ENCODE assay signal across 8 cellular contexts in genomic region chr14:91377700-91378652, GRCh38. TPM values are rescaled to one million over a fixed set of nuclear protein-coding genes. Genes with fewer than 3 reads are reported as not detected.
DNase-seq lines count a peak whose midpoint lies in the region; ATAC-seq, FAIRE-seq and TF ChIP-seq lines count a peak whose summit lies in the region.

No MANE protein-coding gene starts in this region.

- H4K5ac ChIP-seq in H1 (ENCODE audit: insufficient read length, low read depth, low read length): no peak overlapping the region

- no peak overlapping the region for H4K8ac ChIP-seq in H1 (ENCODE audit: extremely low read depth, insufficient read depth, low read length)

- no peak overlapping the region for H4K91ac ChIP-seq in H1 (replicated peaks; ENCODE audit: insufficient read length, low read length)

- peaks cover 32% of the 10 kb centered on the region for H3K79me1 ChIP-seq in H1 (ENCODE audit: low read depth, low read length)

- CTCF ChIA-PET in H1 (lab: Charles Lee; ENCODE audit: partially characterized antibody): interaction anchor here (1.0 to 4.9 kb wide), 12 partner anchors 9 to 87 kb away, joined by 3 to 31 read pairs (median 4); no protein-coding TSS in a partner anchor

- DNase-seq in activated gamma-delta T cell treated with anti-CD3 and anti-CD28 coated beads, Interleukin-2, amount 50 U/mL, for 16 hours (ENCODE audit: low read depth): peak; percentile 41
- DNase-seq in activated gamma-delta T cell treated with Interleukin-2 at 50 U/mL for 16 hours (no peak), RKO (ENCODE audit: low spot score) (peak; percentile 3), H1 (ENCODE audit: low read depth in 1 of 2, low spot score in 2 of 2) (no peak), NCI-H1105 treated with DMSO at 0.1 percent for 48 hours (lab: John Stamatoyannopoulos, UW) (no peak)
- DNase-seq in stimulated activated naive CD8-positive, alpha-beta T cell treated with anti-CD3 and anti-CD28 coated beads, Interleukin-15, amount 100 ng/mL, for 72 hours: peak in 1 of 2 donors; percentile 67

- H3K4me1 Mint-ChIP-seq in stimulated activated naive CD8-positive, alpha-beta T cell treated with anti-CD3 and anti-CD28 coated beads, Interleukin-15, amount 100 ng/mL, for 72 hours: peaks cover 100% of the 10 kb centered on the region

- H3K4me2 ChIP-seq in H1 (ENCODE audit: insufficient read depth in 1 of 2, low read depth in 2 of 2, low read length in 2 of 2): no peak overlapping the region

- no peak overlapping the region for H2AFZ ChIP-seq in H1 (ENCODE audit: low read length)

- no peak for TF ChIP-seq EP300 in H1 (IDR thresholded peaks at IDR 0.05; ENCODE audit: borderline replicate concordance in 1 of 2, low read depth in 2 of 2, low read length in 2 of 2)

- TF ChIP-seq CTCF in H1 (IDR thresholded peaks at IDR 0.05; ENCODE audit: control extremely low read depth in 1 of 3, insufficient read depth in 1 of 3, low read depth in 1 of 3, low read length in 3 of 3): no peak

- H3K9me3 ChIP-seq in H1 (ENCODE audit: insufficient read depth in 2 of 2, low read depth in 1 of 2, low read length in 1 of 2): no peaks in the 10 kb centered on the region

- no peak overlapping the region for H3K56ac ChIP-seq in H1 (replicated peaks; ENCODE audit: insufficient read length, low read depth, low read length)

- H3K27ac ChIP-seq in H1 (ENCODE audit: low read depth, low read length): no peak overlapping the region

- H3K9ac ChIP-seq in H1 (replicated peaks in 1 of 4; ENCODE audit: extremely low read depth in 1 of 4, low read depth in 3 of 4, low read length in 3 of 4): no peak overlapping the region

- H3K14ac ChIP-seq in H1 (ENCODE audit: insufficient read length): no peak overlapping the region

- H4K20me1 ChIP-seq in H1 (replicated peaks in 1 of 2; ENCODE audit: control insufficient read depth in 1 of 2, insufficient read depth in 2 of 2, low read length in 2 of 2): peaks cover 24 to 28% of the 10 kb centered on the region in 2 experiments

- H3K4me3 Mint-ChIP-seq in stimulated activated naive CD8-positive, alpha-beta T cell treated with anti-CD3 and anti-CD28 coated beads, Interleukin-15, amount 100 ng/mL, for 72 hours: peak overlapping the region; percentile 44 to 60

- H2BK15ac ChIP-seq in H1 (ENCODE audit: low read length): no peak overlapping the region

- peak overlapping the region; percentile 24; the same call in 1 of the 2 replicates for H3K18ac ChIP-seq in H1 (ENCODE audit: extremely low read depth, low read length)

- H3K4me3 ChIP-seq in H1 (ENCODE audit: extremely low read depth in 1 of 4, insufficient read depth in 2 of 4, low read depth in 3 of 4, low read length in 4 of 4): no peak overlapping the region

- peak; percentile 70 for ATAC-seq in stimulated activated naive CD8-positive, alpha-beta T cell treated with anti-CD3 and anti-CD28 coated beads, Interleukin-15, amount 100 ng/mL, for 72 hours
- ATAC-seq in HG03457 (IDR thresholded peaks at IDR 0.05; ENCODE audit: unreplicated experiment) (no peak), GM21529 (IDR thresholded peaks at IDR 0.05; ENCODE audit: unreplicated experiment) (no peak)

- no peak overlapping the region for H2BK5ac ChIP-seq in H1 (ENCODE audit: low read depth, low read length)

- no peak overlapping the region for H2BK20ac ChIP-seq in H1 (ENCODE audit: low read length)

- no peaks in the 10 kb centered on the region for H3K36me3 ChIP-seq in H1 (ENCODE audit: control insufficient read depth in 2 of 4, insufficient read depth in 4 of 4, low read length in 3 of 4)

- H3K4ac ChIP-seq in H1 (replicated peaks; ENCODE audit: insufficient read length, low read depth, low read length): no peak overlapping the region

- peaks cover 3 to 96% of the 10 kb centered on the region in 2 experiments; a peak in 2 of 4 replicates for H3K79me2 ChIP-seq in H1 (ENCODE audit: control insufficient read depth in 1 of 2, insufficient read depth in 2 of 2, low read length in 2 of 2)

- H3K9me3 Mint-ChIP-seq in stimulated activated naive CD8-positive, alpha-beta T cell treated with anti-CD3 and anti-CD28 coated beads, Interleukin-15, amount 100 ng/mL, for 72 hours: peaks cover 0 to 7% of the 10 kb centered on the region in 2 donors

- no peaks in the 10 kb centered on the region for H3K27me3 Mint-ChIP-seq in stimulated activated naive CD8-positive, alpha-beta T cell treated with anti-CD3 and anti-CD28 coated beads, Interleukin-15, amount 100 ng/mL, for 72 hours

- 85% methylated on average over 12 of the region's 15 CpGs; no CpG with 5 or more reads in 1 of the 2 experiments for WGBS in H1 (ENCODE audit: extremely low coverage in 1 of 2, insufficient coverage in 1 of 2, insufficient read length in 1 of 2, insufficient replicate concordance in 2 of 2, low coverage in 1 of 2, low lambda C conversion rate in 2 of 2, missing lambda C conversion rate in 1 of 2), 2 experiments

- no peaks in the 10 kb centered on the region for H3K27me3 ChIP-seq in H1 (replicated peaks in 1 of 4; ENCODE audit: control insufficient read depth in 3 of 4, extremely low read depth in 1 of 4, insufficient read depth in 3 of 4, low read length in 3 of 4)

- no peak overlapping the region for H2BK120ac ChIP-seq in H1 (replicated peaks; ENCODE audit: low read depth, low read length)

- H3K23me2 ChIP-seq in H1 (ENCODE audit: low read depth, low read length): no peaks in the 10 kb centered on the region

- no peak overlapping the region for H3K23ac ChIP-seq in H1 (ENCODE audit: insufficient read length)

- no peak overlapping the region for H2AK5ac ChIP-seq in H1 (ENCODE audit: low read depth, low read length)

- no peak for TF ChIP-seq RAD21 in H1 (IDR thresholded peaks at IDR 0.05 in 1 of 2, conservative IDR thresholded peaks at IDR 0.05 in 1 of 2; ENCODE audit: low read depth in 2 of 2, low read length in 2 of 2)

- POLR2A ChIA-PET in H1 (lab: Charles Lee; ENCODE audit: partially characterized antibody): interaction anchor here (1.1 to 2.9 kb wide), 4 partner anchors 10 to 72 kb away, joined by 3 to 11 read pairs (median 3); no protein-coding TSS in a partner anchor

- H2BK12ac ChIP-seq in H1 (ENCODE audit: low read depth, low read length): no peak overlapping the region

- TF ChIP-seq POLR2A in H1 (IDR thresholded peaks at IDR 0.05; ENCODE audit: control extremely low read depth in 1 of 2, low read depth in 2 of 2, low read length in 2 of 2): no peak

- H3K4me1 ChIP-seq in H1 (replicated peaks in 1 of 4; ENCODE audit: control insufficient read depth in 3 of 4, insufficient read depth in 4 of 4, low read length in 3 of 4): peaks cover 6 to 60% (median 35%) of the 10 kb centered on the region in 4 experiments

- peak overlapping the region; percentile 2 to 86 for H3K27ac Mint-ChIP-seq in stimulated activated naive CD8-positive, alpha-beta T cell treated with anti-CD3 and anti-CD28 coated beads, Interleukin-15, amount 100 ng/mL, for 72 hours

- no peak for FAIRE-seq in H1 (lab: Jason Lieb, UNC)

TF ChIP-seq in H1, 55 proteins besides CTCF, POLR2A, EP300 and RAD21 (continues in another document):
- TF ChIP-seq SUZ12 (IDR thresholded peaks at IDR 0.05; ENCODE audit: low read length) (no peak), YY1 (IDR thresholded peaks at IDR 0.05; ENCODE audit: low read depth, low read length) (no peak), USF2 (IDR thresholded peaks at IDR 0.05; ENCODE audit: low read length) (no peak), GTF2F1 (IDR thresholded peaks at IDR 0.05; ENCODE audit: borderline replicate concordance, low read depth, low read length) (no peak), SIN3A (conservative IDR thresholded peaks at IDR 0.05 in 1 of 2, IDR thresholded peaks at IDR 0.05 in 1 of 2; ENCODE audit: low read depth in 1 of 2, low read length in 2 of 2) (no peak), BRCA1 (IDR thresholded peaks at IDR 0.05; ENCODE audit: low read depth, low read length) (no peak), JUND (IDR thresholded peaks at IDR 0.05; ENCODE audit: low read length) (no peak), BACH1 (IDR thresholded peaks at IDR 0.05; ENCODE audit: low read length) (no peak), JUN (IDR thresholded peaks at IDR 0.05; ENCODE audit: low read depth, low read length) (no peak), CBX8 (IDR thresholded peaks at IDR 0.05; ENCODE audit: borderline replicate concordance, low read depth, low read length) (no peak), TEAD4 (IDR thresholded peaks at IDR 0.05; ENCODE audit: low read depth, low read length) (no peak), SP1 (IDR thresholded peaks at IDR 0.05; ENCODE audit: low read depth, low read length) (no peak), ATF3 (IDR thresholded peaks at IDR 0.05; ENCODE audit: insufficient read depth, low read depth, low read length) (no peak), KDM1A (IDR thresholded peaks at IDR 0.05; ENCODE audit: borderline replicate concordance, low read length) (no peak)

RNA-seq across cellular contexts. Expression of gene CCDC88C, which starts 39.6 kb away (rescaled TPM):
- total RNA-seq in H1 (2021; fragmentation: NEBNext Ultra II Directional; extraction: Animal tissue kit (Norgen Biotek cat#: 25700)): 55.4 and 57.7 TPM in 2 replicates
- 10.3 and 19.5 TPM in 2 replicates for polyA plus RNA-seq in H1 (2011; rRNA removed)
- 17.7 TPM for polyA plus RNA-seq in H1 (2011; cell fraction: cytosol; rRNA removed)
- polyA plus RNA-seq in H1 (2011; cell fraction: nucleus; rRNA removed): 46.9 TPM
- polyA plus RNA-seq in H1 (2012, experiment 1 of 2): 23.7 to 30.8 TPM (median 27.7 TPM) in 4 replicates
- polyA plus RNA-seq in H1 (2012, experiment 2 of 2): 10.5 TPM
- polyA plus RNA-seq in H1 (2013, experiment 1 of 2): 23.3 TPM
- polyA plus RNA-seq in H1 (2013, experiment 2 of 2): 22.6 TPM
- polyA minus RNA-seq in H1 (2011; rRNA and poly(A)+ RNA removed): 41.4 and 42.2 TPM in 2 replicates
- polyA minus RNA-seq in H1 (2011; cell fraction: cytosol; rRNA and poly(A)+ RNA removed): 27.2 TPM
- 64.1 TPM for polyA minus RNA-seq in H1 (2011; cell fraction: nucleus; rRNA and poly(A)+ RNA removed)

Comparison
In these comparisons a context has a peak if more than half of its experiments do, and no peak if none do; other contexts are left out.
1. DNase-seq: peak in activated gamma-delta T cell treated with anti-CD3 and anti-CD28 coated beads, Interleukin-2, amount 50 U/mL, for 16 hours (single experiment) and RKO (single experiment); none in activated gamma-delta T cell treated with Interleukin-2 at 50 U/mL for 16 hours (single experiment), H1 (0 of 2) and NCI-H1105 treated with DMSO at 0.1 percent for 48 hours (single experiment).